In genomic region chr2:61962095-61962984, GRCh38 we compare ENCODE assay signal across 18 cellular contexts. TPM values are rescaled to one million over a fixed set of nuclear protein-coding genes. Genes with fewer than 3 reads are reported as not detected.
DNase-seq lines count a peak whose midpoint lies in the region; ATAC-seq, FAIRE-seq and TF ChIP-seq lines count a peak whose summit lies in the region.
"Had no signal": no experiment of that assay in that cellular context is flagged by ENCODE, and none has a peak within 500 bp of the region (broad histone marks: within the 10 kb centered on the region; RNA-seq: fewer than 3 reads in every experiment).

No MANE protein-coding gene starts in this region.

- no peaks in the 10 kb centered on the region for H3K27me3 ChIP-seq in K562 (ENCODE audit: control insufficient read depth in 2 of 2, insufficient read depth in 2 of 2, low read length in 2 of 2)
- no peaks in the 10 kb centered on the region for H3K27me3 ChIP-seq in mesenchymal stem cell (ENCODE audit: control insufficient read depth in 1 of 2, insufficient read depth in 1 of 2, low read length in 2 of 2)
- H3K27me3 ChIP-seq in thoracic aorta (replicated peaks; ENCODE audit: insufficient read depth), result no peaks in the 10 kb centered on the region
- H3K27me3 ChIP-seq: spleen, vagina had no signal

- no peak for TF ChIP-seq EP300 in K562 (IDR thresholded peaks at IDR 0.05; ENCODE audit: low read length)

- H3K23ac ChIP-seq in mesenchymal stem cell (ENCODE audit: low read length in 2 of 2), result no peak overlapping the region

- no peak overlapping the region for H2BK12ac ChIP-seq in mesenchymal stem cell (ENCODE audit: low read length in 2 of 2)

- no peaks in the 10 kb centered on the region for H3K79me2 ChIP-seq in K562 (ENCODE audit: control insufficient read depth, insufficient read depth, low read length)

- H2AK5ac ChIP-seq in mesenchymal stem cell (ENCODE audit: low read length, severe bottlenecking), result no peak overlapping the region

- H3K4me3 ChIP-seq in K562, result no peak overlapping the region
- no peak overlapping the region for H3K4me3 ChIP-seq in mesenchymal stem cell (ENCODE audit: insufficient read depth in 1 of 2, low read depth in 1 of 2, low read length in 2 of 2)
- H3K4me3 ChIP-seq in thoracic aorta, result no peak overlapping the region
- H3K4me3 ChIP-seq: spleen, vagina had no signal

- H3K14ac ChIP-seq in mesenchymal stem cell (ENCODE audit: low read length in 2 of 2), result no peak overlapping the region

- POLR2A ChIA-PET in K562 (lab: Yijun Ruan, JAX) (interaction anchor here (0.6 kb wide), 1 partner anchor 562 kb away, joined by 3 read pairs; no protein-coding TSS in a partner anchor), RWPE1 (lab: Yijun Ruan, JAX; ENCODE audit: low non-redundant PET) (no interaction called here)

- H3K9me3 ChIP-seq in K562 (replicated peaks; ENCODE audit: control insufficient read depth, insufficient read depth, low read depth, low read length) (no peaks in the 10 kb centered on the region; the same call in 1 of the 2 replicates), mesenchymal stem cell (ENCODE audit: control insufficient read depth, low read length) (no peaks in the 10 kb centered on the region), thoracic aorta (no peaks in the 10 kb centered on the region)
- H3K9me3 ChIP-seq: vagina had no signal

- CTCF ChIA-PET in K562 (lab: Yijun Ruan, JAX; ENCODE audit: low intra/inter-chr PET ratio) (no interaction called here), RWPE1 (lab: Yijun Ruan, JAX) (no interaction called here)

- no peak overlapping the region for H3K27ac ChIP-seq in K562 (ENCODE audit: extremely low read depth, low read depth, low read length)
- H3K27ac ChIP-seq in mesenchymal stem cell (ENCODE audit: low read length, poor library complexity, severe bottlenecking), result no peak overlapping the region
- H3K27ac ChIP-seq in thoracic aorta, result peak overlapping the region in 1 of 2 donors; percentile 28
- H3K27ac ChIP-seq in RWPE1, result no peak overlapping the region
- H3K27ac ChIP-seq: epithelial cell of prostate, spleen, vagina had no signal

- peaks cover 21% of the 10 kb centered on the region for H3K79me1 ChIP-seq in mesenchymal stem cell (replicated peaks; ENCODE audit: low read length, poor library complexity, severe bottlenecking)

- H3K36me3 ChIP-seq in K562 (ENCODE audit: control insufficient read depth, insufficient read depth, low read length) (no peaks in the 10 kb centered on the region), mesenchymal stem cell (ENCODE audit: control insufficient read depth in 1 of 2, insufficient read depth in 2 of 2, low read depth in 1 of 2, low read length in 2 of 2) (no peaks in the 10 kb centered on the region), thoracic aorta (no peaks in the 10 kb centered on the region)
- H3K36me3 ChIP-seq: vagina had no signal

- no peak overlapping the region for H2BK120ac ChIP-seq in mesenchymal stem cell (ENCODE audit: low read depth, low read length)

- TF ChIP-seq POLR2A in K562 (conservative IDR thresholded peaks at IDR 0.05), result no peak

- H4K20me1 ChIP-seq in K562 (replicated peaks; ENCODE audit: control insufficient read depth, insufficient read depth, low read length), result no peaks in the 10 kb centered on the region

- H4K8ac ChIP-seq in mesenchymal stem cell (ENCODE audit: low read length), result peak overlapping the region; percentile 49

- no peak overlapping the region for H3K4ac ChIP-seq in mesenchymal stem cell (ENCODE audit: low read depth in 1 of 2, low read length in 2 of 2)

- H3K18ac ChIP-seq in mesenchymal stem cell (ENCODE audit: low read depth in 1 of 2, low read length in 2 of 2), result no peak overlapping the region

- H4K91ac ChIP-seq in mesenchymal stem cell (ENCODE audit: low read length), result no peak overlapping the region

- intact Hi-C loops in Right ventricle myocardium superior (cut with DNase I), result no loop called here
- intact Hi-C loops in left cardiac atrium (cut with DNase I), result no loop called here
- intact Hi-C loops in K562 (cut with micrococcal nuclease), result no loop called here

- H3K4me1 ChIP-seq in K562 (replicated peaks in 1 of 2; ENCODE audit: control insufficient read depth in 2 of 2, insufficient read depth in 2 of 2, low read length in 2 of 2), result no peaks in the 10 kb centered on the region
- H3K4me1 ChIP-seq in mesenchymal stem cell (ENCODE audit: control insufficient read depth, insufficient read depth, low read depth, low read length), result no peaks in the 10 kb centered on the region
- peaks cover 14 to 20% of the 10 kb centered on the region in 2 donors for H3K4me1 ChIP-seq in thoracic aorta (ENCODE audit: control insufficient read depth in 1 of 2, low read depth in 2 of 2)

- no peak for FAIRE-seq in K562 (lab: Jason Lieb, UNC)
- FAIRE-seq: frontal cortex had no signal

- no TSS peak for BruUV-seq in K562 (replicated peaks; lab: Mats Ljungman, UMichigan)

- no peak for DNase-seq in Right ventricle myocardium superior
- no peak for DNase-seq in left cardiac atrium
- DNase-seq in K562 (ENCODE audit: extremely low read depth in 1 of 4, low spot score in 3 of 4), result no peak
- DNase-seq in mesenchymal stem cell, result peak; percentile 49
- no peak for DNase-seq in thoracic aorta (ENCODE audit: low spot score)
- no peak for DNase-seq in RWPE1 (ENCODE audit: low spot score)
- no peak for DNase-seq in KBM-7
- no peak for DNase-seq in stimulated activated CD4-positive, alpha-beta T cell treated with anti-CD3 and anti-CD28 coated beads, Interleukin-12 subunit alpha, Interleukin-12 subunit beta, amount 100 ng/mL, for 4 hours
- DNase-seq: 8988T; activated CD4-positive, alpha-beta T cell treated with anti-CD3 and anti-CD28 coated beads for 4 hours; DMS79 treated with DMSO at 0.1 percent for 48 hours; NCI-H146; NCI-H526 treated with DMSO at 0.1 percent for 48 hours; spleen; stimulated activated CD4-positive, alpha-beta T cell treated with anti-CD3 and anti-CD28 coated beads, Interleukin-4, amount 100 ng/mL, for 4 hours had no signal

- no peak overlapping the region for H3K4me2 ChIP-seq in K562 (ENCODE audit: insufficient read depth, low read length)
- no peak overlapping the region for H3K4me2 ChIP-seq in mesenchymal stem cell (ENCODE audit: low read length, poor library complexity, severe bottlenecking)

- H3K9ac ChIP-seq in K562 (ENCODE audit: insufficient read depth in 1 of 2, low read depth in 2 of 2, low read length in 2 of 2), result no peak overlapping the region
- no peak overlapping the region for H3K9ac ChIP-seq in mesenchymal stem cell (ENCODE audit: low read length)

- no peaks in the 10 kb centered on the region for H3K9me1 ChIP-seq in K562 (ENCODE audit: control insufficient read depth, insufficient read depth, low read length)

- no peak for TF ChIP-seq RAD21 in K562 (CRISPR knock-in tag; conservative IDR thresholded peaks at IDR 0.05 in 1 of 2, IDR thresholded peaks at IDR 0.05 in 1 of 2)

- TF ChIP-seq CTCF in K562 (IDR thresholded peaks at IDR 0.05 in 2 of 3, conservative IDR thresholded peaks at IDR 0.05 in 1 of 3; ENCODE audit: insufficient read depth in 2 of 3, low read depth in 1 of 3, low read length in 3 of 3), result no peak
- TF ChIP-seq CTCF in thoracic aorta (IDR thresholded peaks at IDR 0.05), result no peak
- no peak for TF ChIP-seq CTCF in RWPE1 (conservative IDR thresholded peaks at IDR 0.05; ENCODE audit: low read depth)

- ATAC-seq in Right ventricle myocardium superior (ENCODE audit: poor library complexity), result peak; percentile 16
- no peak for ATAC-seq in left cardiac atrium
- ATAC-seq in K562, result no peak
- ATAC-seq in thoracic aorta (ENCODE audit: insufficient number of reproducible peaks, low FRiP score, low read depth), result peak; percentile 20

- in situ Hi-C loops in K562 (cut with MboI), result no loop called here
- in situ Hi-C loops in KBM-7 (cut with MboI; ENCODE audit: low pct_unique_long_range_greater_than_20kb, low sequenced_read_pairs), result no loop called here

- WGBS in K562 (ENCODE audit: insufficient coverage, low coverage, missing lambda C conversion rate), result 42% methylated on average over 5 of the region's 5 CpGs
- WGBS in mesenchymal stem cell, result 51% methylated on average over 5 of the region's 5 CpGs

- no peak overlapping the region for H2BK15ac ChIP-seq in mesenchymal stem cell (ENCODE audit: low read depth, poor library complexity, severe bottlenecking)

- H2AFZ ChIP-seq in K562 (ENCODE audit: low read depth, low read length) (no peak overlapping the region), mesenchymal stem cell (ENCODE audit: low read depth, low read length) (no peak overlapping the region)

- no peak overlapping the region for H2BK5ac ChIP-seq in mesenchymal stem cell (ENCODE audit: low read depth, low read length, poor library complexity, severe bottlenecking)

TF ChIP-seq in K562, 482 proteins besides CTCF, POLR2A, EP300 and RAD21 (continues in another document):
- no peak for TF ChIP-seq C11orf30 (IDR thresholded peaks at IDR 0.05; ENCODE audit: low read depth)
- no peak for TF ChIP-seq PURB (CRISPR knock-in tag; IDR thresholded peaks at IDR 0.05; ENCODE audit: low read depth)

RNA-seq across cellular contexts. Expression of gene COMMD1, which starts 56.9 kb away (rescaled TPM):
- total RNA-seq in Right ventricle myocardium superior, result 60.8 TPM
- total RNA-seq in left cardiac atrium, result 10 to 100 TPM; 48.6 to 51.8 TPM
- total RNA-seq in K562 (2011; cell fraction: chromatin; rRNA removed; ENCODE audit: low replicate concordance), result 14.1 and 18.1 TPM in 2 replicates
- 8.0 and 10.3 TPM in 2 replicates for total RNA-seq in K562 (2011; cell fraction: nucleolus; rRNA removed)
- total RNA-seq in K562 (2011; cell fraction: nucleoplasm; rRNA removed), result 8.6 and 13.4 TPM in 2 replicates
- 14.4 and 15.4 TPM in 2 replicates for total RNA-seq in K562 (2014; rRNA removed)
- total RNA-seq in K562 (2014; rRNA removed; fragmentation: Illumina TruSeq; extraction: Trizol), result 21.4 and 23.6 TPM in 2 replicates
- 19.6 and 21.2 TPM in 2 replicates for total RNA-seq in K562 (2015; rRNA removed; fragmentation: Illumina TruSeq; extraction: Trizol)
- 16.9 and 18.2 TPM in 2 replicates for total RNA-seq in K562 (2021)
- polyA plus RNA-seq in K562 (2011; rRNA removed), result 31.3 and 35.6 TPM in 2 replicates
- 16.0 and 21.1 TPM in 2 replicates for polyA plus RNA-seq in K562 (2011; cell fraction: cytosol; rRNA removed)
- polyA plus RNA-seq in K562 (2011; cell fraction: nucleus; rRNA removed), result 9.4 and 10.7 TPM in 2 replicates
- 35.7 and 84.8 TPM in 2 replicates for polyA plus RNA-seq in K562 (2012)
- polyA plus RNA-seq in K562 (2014; fragmentation: Illumina TruSeq; extraction: Trizol), result 21.4 and 21.7 TPM in 2 replicates
- polyA plus RNA-seq in K562 (2014; fragmentation: Nextera tagmentation; extraction: Ambion mirVana), result 10 to 100 TPM; 56.6 to 77.0 TPM
- polyA plus RNA-seq in K562 (2014; rRNA removed), result 17.3 and 22.7 TPM in 2 replicates
- 10.6 and 14.1 TPM in 2 replicates for polyA minus RNA-seq in K562 (2011; rRNA and poly(A)+ RNA removed)
- polyA minus RNA-seq in K562 (2011; cell fraction: cytosol; rRNA and poly(A)+ RNA removed), result 4.1 and 7.3 TPM in 2 replicates
- polyA minus RNA-seq in K562 (2011; cell fraction: nucleus; rRNA and poly(A)+ RNA removed), result 2.8 and 6.6 TPM in 2 replicates
- polyA plus RNA-seq in mesenchymal stem cell (2013, experiment 1 of 2), result 55.4 TPM
- 56.8 TPM for polyA plus RNA-seq in mesenchymal stem cell (2013, experiment 2 of 2)
- total RNA-seq in thoracic aorta, result 10 to 100 TPM; 51.1 to 57.8 TPM

Comparison
In these comparisons a context has a peak if more than half of its experiments do, and no peak if none do; other contexts are left out.
1. ATAC-seq: peak in Right ventricle myocardium superior (single experiment) and thoracic aorta (single experiment); none in left cardiac atrium (0 of 2) and K562 (single experiment).